23 cellular contexts compared by ENCODE assay signal in genomic region chr1:232416026-232416568, GRCh38.
A peak's percentile ranks its signal among the peaks of the same experiment; 100 is the strongest.
DNase-seq lines count a peak whose midpoint lies in the region; ATAC-seq, FAIRE-seq and TF ChIP-seq lines count a peak whose summit lies in the region.
"Had no signal": no experiment of that assay in that cellular context is flagged by ENCODE, and none has a peak within 500 bp of the region (broad histone marks: within the 10 kb centered on the region; RNA-seq: fewer than 3 reads in every experiment).

No MANE protein-coding gene starts in this region.

- peaks cover 84% of the 10 kb centered on the region for H3K36me3 ChIP-seq in endodermal cell (ENCODE audit: control insufficient read depth, insufficient read depth, low read length)
- H3K36me3 ChIP-seq in neural progenitor cell, result no peaks in the 10 kb centered on the region
- peaks cover 0 to 88% of the 10 kb centered on the region in 2 donors for H3K36me3 ChIP-seq in gastroesophageal sphincter
- H3K36me3 ChIP-seq: uterus had no signal

- H4K20me1 ChIP-seq in neural progenitor cell (ENCODE audit: low read depth), result no peaks in the 10 kb centered on the region

- peaks cover 4% of the 10 kb centered on the region for H3K9me3 ChIP-seq in endodermal cell (ENCODE audit: control insufficient read depth, low read length)
- no peaks in the 10 kb centered on the region for H3K9me3 ChIP-seq in neural progenitor cell (ENCODE audit: low read depth)
- no peaks in the 10 kb centered on the region for H3K9me3 ChIP-seq in gastroesophageal sphincter
- H3K9me3 ChIP-seq: adrenal gland, gastrocnemius medialis, uterus had no signal

- H3K36me3 Mint-ChIP-seq in endodermal cell (ENCODE audit: low read depth) (peaks cover 75% of the 10 kb centered on the region), neural progenitor cell (peaks cover 67% of the 10 kb centered on the region)

- TF ChIP-seq CTCF in endodermal cell (conservative IDR thresholded peaks at IDR 0.05), result no peak
- no peak for TF ChIP-seq CTCF in neural progenitor cell (IDR thresholded peaks at IDR 0.05)
- no peak for TF ChIP-seq CTCF in gastroesophageal sphincter (IDR thresholded peaks at IDR 0.05)

- no peak overlapping the region for H3K4me2 ChIP-seq in neural progenitor cell

- no peak for TF ChIP-seq EP300 in gastroesophageal sphincter (IDR thresholded peaks at IDR 0.05)

- H3K9me3 Mint-ChIP-seq in endodermal cell (no peaks in the 10 kb centered on the region), neural progenitor cell (peaks cover 3% of the 10 kb centered on the region)
- H3K9me3 Mint-ChIP-seq: activated T-helper 2 cell treated with anti-CD3 and anti-CD28 coated beads, Interferon-gamma antibody, Interleukin-2, Interleukin-4, amounts not matched to agents 10 μg/mL and 5 μg/mL and 100 μg/mL, durations not matched to agents 14 hours and 24 hours and 36 hours; central memory CD8-positive, alpha-beta T cell; H9 had no signal

- H3K4me1 Mint-ChIP-seq in endodermal cell, result peaks cover 16% of the 10 kb centered on the region
- H3K4me1 Mint-ChIP-seq in neural progenitor cell, result peaks cover 11% of the 10 kb centered on the region
- H3K4me1 Mint-ChIP-seq: central memory CD8-positive, alpha-beta T cell; H9 had no signal

- H2AFZ ChIP-seq in neural progenitor cell (replicated peaks), result no peak overlapping the region
- H2AFZ ChIP-seq: PC-9 had no signal

- H3K4me3 Mint-ChIP-seq in endodermal cell (no peak overlapping the region), neural progenitor cell (no peak overlapping the region)
- H3K4me3 Mint-ChIP-seq: central memory CD8-positive, alpha-beta T cell; H9 had no signal

- no peaks in the 10 kb centered on the region for H3K27me3 Mint-ChIP-seq in endodermal cell (ENCODE audit: insufficient read depth)
- H3K27me3 Mint-ChIP-seq in neural progenitor cell (ENCODE audit: insufficient read depth, low read depth), result no peaks in the 10 kb centered on the region
- H3K27me3 Mint-ChIP-seq: central memory CD8-positive, alpha-beta T cell had no signal

- TF ChIP-seq POLR2A in H54 (IDR thresholded peaks at IDR 0.05; ENCODE audit: low read depth, low read length) (no peak), gastroesophageal sphincter (IDR thresholded peaks at IDR 0.05) (no peak)

- H3K4me3 ChIP-seq in endodermal cell (ENCODE audit: low read length) (no peak overlapping the region), neural progenitor cell (no peak overlapping the region), gastroesophageal sphincter (no peak overlapping the region)
- H3K4me3 ChIP-seq: gastrocnemius medialis, PC-9, uterus had no signal

- H3K27ac Mint-ChIP-seq in endodermal cell, result peak overlapping the region; percentile 25
- H3K27ac Mint-ChIP-seq in neural progenitor cell, result peak overlapping the region; percentile 15
- H3K27ac Mint-ChIP-seq: activated T-helper 2 cell treated with anti-CD3 and anti-CD28 coated beads, Interferon-gamma antibody, Interleukin-2, Interleukin-4, amounts not matched to agents 10 μg/mL and 5 μg/mL and 100 μg/mL, durations not matched to agents 14 hours and 24 hours and 36 hours; H9 had no signal

- FAIRE-seq in H54 (lab: Jason Lieb, UNC), result no peak
- no peak for FAIRE-seq in RCC 7860 (lab: Jason Lieb, UNC)
- FAIRE-seq: GM19239 had no signal

- H3K4me1 ChIP-seq in endodermal cell (ENCODE audit: control insufficient read depth, insufficient read depth, low read length), result no peaks in the 10 kb centered on the region
- H3K4me1 ChIP-seq in neural progenitor cell, result no peaks in the 10 kb centered on the region
- no peaks in the 10 kb centered on the region for H3K4me1 ChIP-seq in gastroesophageal sphincter
- H3K4me1 ChIP-seq: adrenal gland, gastrocnemius medialis, uterus had no signal

- no peaks in the 10 kb centered on the region for H3K79me2 ChIP-seq in neural progenitor cell (ENCODE audit: low read depth)

- ATAC-seq in gastroesophageal sphincter, result no peak
- ATAC-seq: gastrocnemius medialis; left lobe of liver; stimulated activated naive CD8-positive, alpha-beta T cell treated with anti-CD3 and anti-CD28 coated beads, Interleukin-15, Interleukin-2, amounts not matched to agents 100 U/mL and 50 U/mL, for 24 hours had no signal

- H3F3A ChIP-seq in neural progenitor cell (ENCODE audit: low read depth), result no peaks in the 10 kb centered on the region

- H3K27me3 ChIP-seq in endodermal cell (ENCODE audit: control insufficient read depth, insufficient read depth, low read length, poor library complexity, severe bottlenecking) (no peaks in the 10 kb centered on the region), neural progenitor cell (no peaks in the 10 kb centered on the region), gastroesophageal sphincter (no peaks in the 10 kb centered on the region)
- H3K27me3 ChIP-seq: adrenal gland, gastrocnemius medialis, uterus had no signal

- no peak overlapping the region for H3K27ac ChIP-seq in endodermal cell (ENCODE audit: low read depth, low read length)
- no peak overlapping the region for H3K27ac ChIP-seq in neural progenitor cell
- peak overlapping the region in 1 of 4 donors; percentile 36 for H3K27ac ChIP-seq in gastroesophageal sphincter
- H3K27ac ChIP-seq: adrenal gland, gastrocnemius medialis, PC-9, uterus had no signal

- WGBS in endodermal cell (ENCODE audit: insufficient coverage in 1 of 2, insufficient read length in 1 of 2), 2 experiments, result 92 to 94% methylated on average over 3 to 8 of the region's 8 CpGs
- 77 to 86% methylated on average over 4 of the region's 8 CpGs for WGBS in gastroesophageal sphincter (ENCODE audit: low coverage in 1 of 2), 2 donors

- DNase-seq in H54 (ENCODE audit: insufficient read length, low spot score) (peak; percentile 21), RCC 7860 (ENCODE audit: low spot score) (peak; percentile 28), endodermal cell (no peak), neural progenitor cell (ENCODE audit: low spot score) (no peak), GDM1 (lab: John Stamatoyannopoulos, UW) (no peak), iPS-NIHi7 (ENCODE audit: extremely low spot score) (no peak)
- no peak for DNase-seq in activated CD8-positive, alpha-beta memory T cell treated with anti-CD3 and anti-CD28 coated beads, Interleukin-2, amount 50 U/mL, for 48 hours
- DNase-seq: activated CD4-positive, CD25-positive, alpha-beta regulatory T cell treated with anti-CD3 and anti-CD28 coated beads, Interleukin-2, amount 50 U/mL, for 72 hours; gastrocnemius medialis; H9; NCI-H1092; NCI-H526 treated with DMSO at 0.1 percent for 48 hours; occipital lobe; PC-9; stimulated activated naive CD8-positive, alpha-beta T cell treated with anti-CD3 and anti-CD28 coated beads, Interleukin-15, Interleukin-2, amounts not matched to agents 100 U/mL and 50 U/mL, for 24 hours; T-helper 9 cell; uterus had no signal

- H3K9ac ChIP-seq in endodermal cell (ENCODE audit: extremely low read depth, low read length, poor library complexity, severe bottlenecking) (no peak overlapping the region), neural progenitor cell (no peak overlapping the region)

Comparison
In these comparisons a context has a peak if more than half of its experiments do, and no peak if none do; other contexts are left out.
1. DNase-seq: peak in H54 (single experiment) and RCC 7860 (single experiment); none in endodermal cell (single experiment), neural progenitor cell (single experiment), GDM1 (single experiment), activated CD8-positive, alpha-beta memory T cell treated with anti-CD3 and anti-CD28 coated beads, Interleukin-2, amount 50 U/mL, for 48 hours (single experiment) and iPS-NIHi7 (single experiment).